In genomic region chr15:96328101-96328958, GRCh38 we compare ENCODE assay signal across 12 cellular contexts. TPM values are rescaled to one million over a fixed set of nuclear protein-coding genes. Genes with fewer than 3 reads are reported as not detected.
A peak's percentile ranks its signal among the peaks of the same experiment; 100 is the strongest.
DNase-seq lines count a peak whose midpoint lies in the region; ATAC-seq and TF ChIP-seq lines count a peak whose summit lies in the region.
"Had no signal": no experiment of that assay in that cellular context is flagged by ENCODE, and none has a peak within 500 bp of the region (broad histone marks: within the 10 kb centered on the region; RNA-seq: fewer than 3 reads in every experiment).

No MANE protein-coding gene starts in this region.

- intact Hi-C loops in CD4-positive, alpha-beta memory T cell (cut with micrococcal nuclease), result no loop called here

- H3K27ac ChIP-seq in HEK293 (ENCODE audit: extremely low read depth, low read depth, low read length), result no peak overlapping the region; the same call in 1 of the 2 replicates
- H3K27ac ChIP-seq in thoracic aorta, result peak overlapping the region in 1 of 2 donors; percentile 78
- no peak overlapping the region for H3K27ac ChIP-seq in CD4-positive, alpha-beta memory T cell (ENCODE audit: low read depth, low read length)

- H3K9me3 ChIP-seq in HEK293 (ENCODE audit: control insufficient read depth, insufficient read depth, low read depth, low read length), result no peaks in the 10 kb centered on the region
- H3K9me3 ChIP-seq in thoracic aorta, result no peaks in the 10 kb centered on the region
- H3K9me3 ChIP-seq in CD4-positive, alpha-beta memory T cell (ENCODE audit: control insufficient read depth in 1 of 2, low read length in 2 of 2), result no peaks in the 10 kb centered on the region

- POLR2A ChIA-PET in HEK293 (lab: Yijun Ruan, JAX), result interaction anchor here (0.6 to 2.8 kb wide), 9 partner anchors 8 to 772 kb away, joined by 3 to 24 read pairs (median 5); no protein-coding TSS in a partner anchor
- POLR2A ChIA-PET in CD4-positive, alpha-beta memory T cell (lab: Charles Lee; ENCODE audit: partially characterized antibody), result no interaction called here

- H3K27ac Mint-ChIP-seq in CD4-positive, alpha-beta memory T cell, result no peak overlapping the region
- H3K27ac Mint-ChIP-seq: stimulated activated effector memory CD8-positive, alpha-beta T cell treated with anti-CD3 and anti-CD28 coated beads, Interleukin-12 subunit alpha, Interleukin-12 subunit beta, amount 100 ng/mL, for 72 hours had no signal

- CTCF ChIA-PET in HEK293 (lab: Yijun Ruan, JAX), result interaction anchor here (0.6 to 3.1 kb wide), 38 partner anchors 8 to 1659 kb away, joined by 3 to 29 read pairs (median 3); no protein-coding TSS in a partner anchor
- CTCF ChIA-PET in CD4-positive, alpha-beta memory T cell (lab: Charles Lee; ENCODE audit: partially characterized antibody), result interaction anchor here (1.2 kb wide), 1 partner anchor 28 kb away, joined by 3 read pairs; no protein-coding TSS in a partner anchor

- peaks cover 3% of the 10 kb centered on the region for H3K27me3 ChIP-seq in thoracic aorta (replicated peaks; ENCODE audit: insufficient read depth)
- peaks cover 50% of the 10 kb centered on the region for H3K27me3 ChIP-seq in CD4-positive, alpha-beta memory T cell (ENCODE audit: insufficient read depth, low read length)

- H3K4me1 ChIP-seq in HEK293 (ENCODE audit: control insufficient read depth, insufficient read depth, low read length), result peaks cover 11% of the 10 kb centered on the region
- H3K4me1 ChIP-seq in thoracic aorta (ENCODE audit: control insufficient read depth in 1 of 2, low read depth in 2 of 2), result peaks cover 0 to 35% of the 10 kb centered on the region in 2 donors
- peaks cover 7% of the 10 kb centered on the region for H3K4me1 ChIP-seq in CD4-positive, alpha-beta memory T cell (ENCODE audit: insufficient read depth, low read length)

- peaks cover 0 to 39% (median 24%) of the 10 kb centered on the region in 8 donors for H3K9me3 Mint-ChIP-seq in CD4-positive, alpha-beta memory T cell
- H3K9me3 Mint-ChIP-seq: stimulated activated effector memory CD8-positive, alpha-beta T cell treated with anti-CD3 and anti-CD28 coated beads, Interleukin-12 subunit alpha, Interleukin-12 subunit beta, amount 100 ng/mL, for 72 hours had no signal

- H3K4me3 Mint-ChIP-seq in CD4-positive, alpha-beta memory T cell, result no peak overlapping the region

- peaks cover 6 to 36% (median 14%) of the 10 kb centered on the region in 4 donors for H3K4me1 Mint-ChIP-seq in CD4-positive, alpha-beta memory T cell

- H3K4me3 ChIP-seq in HEK293 (ENCODE audit: low read depth, low read length) (no peak overlapping the region), choroid plexus epithelial cell (ENCODE audit: low read depth, low read length) (peak overlapping the region; percentile 75), thoracic aorta (peak overlapping the region; percentile 78)
- H3K4me3 ChIP-seq in CD4-positive, alpha-beta memory T cell (ENCODE audit: low read length in 2 of 2), result no peak overlapping the region

- no peaks in the 10 kb centered on the region for H3K36me3 ChIP-seq in HEK293 (ENCODE audit: control insufficient read depth in 2 of 2, insufficient read depth in 1 of 2, low read length in 2 of 2)
- no peaks in the 10 kb centered on the region for H3K36me3 ChIP-seq in thoracic aorta
- H3K36me3 ChIP-seq in CD4-positive, alpha-beta memory T cell (ENCODE audit: insufficient read depth, low read length), result no peaks in the 10 kb centered on the region

- H3K27me3 Mint-ChIP-seq in CD4-positive, alpha-beta memory T cell, result peaks cover 66 to 68% of the 10 kb centered on the region in 2 donors

- DNase-seq in choroid plexus epithelial cell (ENCODE audit: low read depth), result peak; percentile 67
- DNase-seq in lung microvascular endothelial cell (ENCODE audit: low read depth in 2 of 2), result peak; percentile 43 to 45
- no peak for DNase-seq in thoracic aorta (ENCODE audit: low spot score)
- no peak for DNase-seq in islet precursor cell
- no peak for DNase-seq in CD4-positive, alpha-beta memory T cell
- DNase-seq: activated CD8-positive, alpha-beta memory T cell treated with anti-CD3 and anti-CD28 coated beads for 24 hours; Kasumi-1; NCI-H510A treated with DMSO at 0.1 percent for 48 hours; SW 1271 had no signal

- H3K36me3 Mint-ChIP-seq in CD4-positive, alpha-beta memory T cell, result peaks cover 4% of the 10 kb centered on the region in 2 donors

- ATAC-seq in thoracic aorta (ENCODE audit: insufficient number of reproducible peaks, low FRiP score, low read depth), result no peak
- ATAC-seq in GM19452 (IDR thresholded peaks at IDR 0.05; ENCODE audit: unreplicated experiment), result no peak
- ATAC-seq: stimulated activated effector memory CD8-positive, alpha-beta T cell treated with anti-CD3 and anti-CD28 coated beads, Interleukin-12 subunit alpha, Interleukin-12 subunit beta, amount 100 ng/mL, for 72 hours had no signal

- TF ChIP-seq CTCF in HEK293 (tag by site-specific recombination; IDR thresholded peaks at IDR 0.05), result no peak
- no peak for TF ChIP-seq CTCF in choroid plexus epithelial cell (conservative IDR thresholded peaks at IDR 0.05; ENCODE audit: low read depth, low read length)
- no peak for TF ChIP-seq CTCF in thoracic aorta (IDR thresholded peaks at IDR 0.05)

TF ChIP-seq in HEK293, 187 proteins besides CTCF, POLR2A, EP300 and RAD21:
- TF ChIP-seq ZNF529 (tag by site-specific recombination; IDR thresholded peaks at IDR 0.05; ENCODE audit: insufficient replicate concordance), result no peak
- no peak for TF ChIP-seq MYNN (tag by site-specific recombination; IDR thresholded peaks at IDR 0.05; ENCODE audit: borderline replicate concordance)
- TF ChIP-seq ZNF623 (tag by site-specific recombination; IDR thresholded peaks at IDR 0.05), result no peak
- no peak for TF ChIP-seq ZSCAN18 (tag by site-specific recombination; IDR thresholded peaks at IDR 0.05)
- peak; percentile 78 for TF ChIP-seq PRDM1 (tag by site-specific recombination; IDR thresholded peaks at IDR 0.05)
- no peak for TF ChIP-seq REST (tag by site-specific recombination; IDR thresholded peaks at IDR 0.05)

RNA-seq across cellular contexts. Expression of gene NR2F2, which starts 2.2 kb away (rescaled TPM):
- 17.4 and 25.0 TPM in 2 replicates for total RNA-seq in lung microvascular endothelial cell
- 10 to 100 TPM; 31.8 to 49.8 TPM for total RNA-seq in thoracic aorta
- not detected for total RNA-seq in CD4-positive, alpha-beta memory T cell
- polyA plus RNA-seq in CD4-positive, alpha-beta memory T cell, result not detected

Comparison
In these comparisons a context has a peak if more than half of its experiments do, and no peak if none do; other contexts are left out.
1. H3K4me3 ChIP-seq: peak in choroid plexus epithelial cell (single experiment) and thoracic aorta (single experiment); none in HEK293 (single experiment) and CD4-positive, alpha-beta memory T cell (0 of 2).
2. DNase-seq: peak in choroid plexus epithelial cell (single experiment) and lung microvascular endothelial cell (2 of 2); none in thoracic aorta (single experiment), islet precursor cell (single experiment) and CD4-positive, alpha-beta memory T cell (0 of 5).
3. RNA of gene NR2F2, which starts 2.2 kb away (total RNA-seq): 31.8 to 49.8 TPM in thoracic aorta and 17.4 to 25.0 TPM in lung microvascular endothelial cell; not detected in CD4-positive, alpha-beta memory T cell; every median in the first group is over 10 times any median in the second.